Comparison of ENCODE assay signal across 12 cellular contexts in genomic region chr9:75979362-75979761, GRCh38.
DNase-seq lines count a peak whose midpoint lies in the region; ATAC-seq and TF ChIP-seq lines count a peak whose summit lies in the region.
"Had no signal": no experiment of that assay in that cellular context is flagged by ENCODE, and none has a peak within 500 bp of the region (broad histone marks: within the 10 kb centered on the region; RNA-seq: fewer than 3 reads in every experiment).

No MANE protein-coding gene starts in this region.

- CTCF ChIA-PET in IMR-90 (lab: Yijun Ruan, JAX): interaction anchor here (0.6 to 1.1 kb wide), 4 partner anchors 19 to 325 kb away, joined by 3 to 5 read pairs (median 3); no protein-coding TSS in a partner anchor
- CTCF ChIA-PET in activated CD8-positive, alpha-beta memory T cell treated with anti-CD3 and anti-CD28 coated beads, Interleukin-2, amount 10 ng/mL, durations not matched to agents 7 days and 5 days (lab: Charles Lee): interaction anchor here (2.0 kb wide), 1 partner anchor 11 kb away, joined by 4 read pairs; no protein-coding TSS in a partner anchor
- CTCF ChIA-PET in CD4-positive, alpha-beta T cell (lab: Charles Lee): no interaction called here

- TF ChIP-seq RAD21 in IMR-90 (IDR thresholded peaks at IDR 0.05; ENCODE audit: low read length): peak; percentile 31; the same call in 1 of the 2 replicates

- no TSS peak for BruUV-seq in IMR-90 (replicated peaks; lab: Mats Ljungman, UMichigan)

- H3K27ac Mint-ChIP-seq in activated CD8-positive, alpha-beta memory T cell treated with anti-CD3 and anti-CD28 coated beads, Interleukin-2, amount 10 ng/mL, durations not matched to agents 7 days and 5 days: no peak overlapping the region
- no peak overlapping the region for H3K27ac Mint-ChIP-seq in CD4-positive, alpha-beta T cell
- H3K27ac Mint-ChIP-seq: activated CD4-positive, alpha-beta memory T cell treated with anti-CD3 and anti-CD28 coated beads for 36 hours had no signal

- no peak overlapping the region for H4K8ac ChIP-seq in IMR-90 (ENCODE audit: low read depth in 2 of 2, low read length in 2 of 2)
- no peak overlapping the region for H4K8ac ChIP-seq in mesenchymal stem cell (ENCODE audit: low read length)

- TF ChIP-seq CTCF in IMR-90 (conservative IDR thresholded peaks at IDR 0.05; ENCODE audit: low read depth, low read length): peak; percentile 23; the same call in 1 of the 2 replicates
- no peak for TF ChIP-seq CTCF in spleen (IDR thresholded peaks at IDR 0.05 in 8 of 11, conservative IDR thresholded peaks at IDR 0.05 in 3 of 11)
- TF ChIP-seq CTCF in CD4-positive, alpha-beta T cell (IDR thresholded peaks at IDR 0.05): no peak

- WGBS in IMR-90 (ENCODE audit: extremely low coverage in 2 of 2, insufficient read length in 1 of 2), 2 experiments: 40% methylated on average over 2 of the region's 4 CpGs; no CpG with 5 or more reads in 1 of the 2 experiments
- 48% methylated on average over 4 of the region's 4 CpGs for WGBS in mesenchymal stem cell
- 56 to 70% (median 65%) methylated on average over 4 of the region's 4 CpGs for WGBS in spleen, 5 donors

- H3K79me1 ChIP-seq in IMR-90 (ENCODE audit: low read depth in 1 of 2, low read length in 2 of 2) (no peaks in the 10 kb centered on the region), mesenchymal stem cell (replicated peaks; ENCODE audit: low read length, poor library complexity, severe bottlenecking) (no peaks in the 10 kb centered on the region)

- H2BK5ac ChIP-seq in IMR-90 (ENCODE audit: low read depth, low read length, poor library complexity, severe bottlenecking) (no peak overlapping the region), mesenchymal stem cell (ENCODE audit: low read depth, low read length, poor library complexity, severe bottlenecking) (no peak overlapping the region)

- no peak overlapping the region for H2BK120ac ChIP-seq in IMR-90 (ENCODE audit: low read depth, low read length)
- no peak overlapping the region for H2BK120ac ChIP-seq in mesenchymal stem cell (ENCODE audit: low read depth, low read length)

- POLR2A ChIA-PET in IMR-90 (lab: Charles Lee; ENCODE audit: unreplicated experiment): no interaction called here
- POLR2A ChIA-PET in CD4-positive, alpha-beta T cell (lab: Charles Lee): interaction anchor here (1.1 to 1.8 kb wide), 3 partner anchors 19 to 415 kb away, joined by 4 to 5 read pairs (median 5); partner anchors contain the start of genes PCSK5 and RFK

- no peak overlapping the region for H3K23ac ChIP-seq in IMR-90 (ENCODE audit: low read depth, low read length)
- H3K23ac ChIP-seq in mesenchymal stem cell (ENCODE audit: low read length in 2 of 2): no peak overlapping the region

- H3K18ac ChIP-seq in IMR-90 (ENCODE audit: low read depth, low read length) (no peak overlapping the region), mesenchymal stem cell (ENCODE audit: low read depth in 1 of 2, low read length in 2 of 2) (no peak overlapping the region)

- no peak overlapping the region for H4K5ac ChIP-seq in IMR-90 (ENCODE audit: low read depth, low read length)

- dilution Hi-C loops in IMR-90 (cut with HindIII; ENCODE audit: low sequenced_read_pairs, unreplicated experiment): no loop called here

- no peak for TF ChIP-seq POLR2A in IMR-90 (IDR thresholded peaks at IDR 0.05; ENCODE audit: low read depth, low read length)
- no peak for TF ChIP-seq POLR2A in spleen (IDR thresholded peaks at IDR 0.05)

- H2BK20ac ChIP-seq in IMR-90 (ENCODE audit: low read depth, low read length): no peak overlapping the region

- no peak overlapping the region for H3K4me2 ChIP-seq in IMR-90 (ENCODE audit: low read depth, low read length)
- H3K4me2 ChIP-seq in mesenchymal stem cell (ENCODE audit: low read length, poor library complexity, severe bottlenecking): no peak overlapping the region

- H3K4me1 ChIP-seq in IMR-90 (ENCODE audit: control insufficient read depth, insufficient read depth, low read length): peaks cover 5% of the 10 kb centered on the region; the same call in 1 of the 2 replicates
- no peaks in the 10 kb centered on the region for H3K4me1 ChIP-seq in mesenchymal stem cell (ENCODE audit: control insufficient read depth, insufficient read depth, low read depth, low read length)
- no peaks in the 10 kb centered on the region for H3K4me1 ChIP-seq in spleen
- H3K4me1 ChIP-seq: upper lobe of left lung had no signal

- H3K27me3 ChIP-seq in IMR-90 (ENCODE audit: control insufficient read depth, insufficient read depth, low read length) (no peaks in the 10 kb centered on the region), mesenchymal stem cell (ENCODE audit: control insufficient read depth in 1 of 2, insufficient read depth in 1 of 2, low read length in 2 of 2) (no peaks in the 10 kb centered on the region), spleen (replicated peaks in 1 of 7) (no peaks in the 10 kb centered on the region)
- no peaks in the 10 kb centered on the region for H3K27me3 ChIP-seq in CD4-positive, alpha-beta T cell (ENCODE audit: control insufficient read depth, insufficient read depth, low read length)
- H3K27me3 ChIP-seq: upper lobe of left lung had no signal

- no peak overlapping the region for H2AK9ac ChIP-seq in IMR-90 (replicated peaks; ENCODE audit: low read depth, low read length, poor library complexity)

- no peaks in the 10 kb centered on the region for H4K20me1 ChIP-seq in IMR-90 (ENCODE audit: insufficient read depth, low read length)

- H2AFZ ChIP-seq in IMR-90 (replicated peaks; ENCODE audit: low read length, poor library complexity): no peak overlapping the region
- no peak overlapping the region for H2AFZ ChIP-seq in mesenchymal stem cell (ENCODE audit: low read depth, low read length)

- intact Hi-C loops in IMR-90 (cut with micrococcal nuclease): loop anchor here (2.0 kb wide), 1 partner anchor 323 kb away; no protein-coding TSS in a partner anchor
- intact Hi-C loops in spleen (cut with DNase I; ENCODE audit: low total_unique reads): no loop called here
- intact Hi-C loops in CD4-positive, alpha-beta T cell (cut with DNase I, micrococcal nuclease): no loop called here

- H3K9ac ChIP-seq in IMR-90 (ENCODE audit: low read depth, low read length) (no peak overlapping the region), mesenchymal stem cell (ENCODE audit: low read length) (no peak overlapping the region)

- peak; percentile 61; the same call in 1 of the 2 replicates for ATAC-seq in IMR-90 (ENCODE audit: low read depth)
- ATAC-seq in activated CD8-positive, alpha-beta memory T cell treated with anti-CD3 and anti-CD28 coated beads, Interleukin-2, amount 10 ng/mL, durations not matched to agents 7 days and 5 days: no peak
- ATAC-seq in CD4-positive, alpha-beta T cell (ENCODE audit: poor library complexity): no peak

- in situ Hi-C loops in IMR-90 (cut with MboI; ENCODE audit: low sequenced_read_pairs): no loop called here

- H3K27ac ChIP-seq in IMR-90 (ENCODE audit: insufficient read depth, low read length) (no peak overlapping the region), mesenchymal stem cell (ENCODE audit: low read length, poor library complexity, severe bottlenecking) (no peak overlapping the region), spleen (no peak overlapping the region)
- H3K27ac ChIP-seq in CD4-positive, alpha-beta T cell (ENCODE audit: low read depth, low read length): no peak overlapping the region
- H3K27ac ChIP-seq: upper lobe of left lung had no signal

- no peaks in the 10 kb centered on the region for H3K27me3 Mint-ChIP-seq in activated CD8-positive, alpha-beta memory T cell treated with anti-CD3 and anti-CD28 coated beads, Interleukin-2, amount 10 ng/mL, durations not matched to agents 7 days and 5 days
- no peaks in the 10 kb centered on the region for H3K27me3 Mint-ChIP-seq in CD4-positive, alpha-beta T cell
- H3K27me3 Mint-ChIP-seq: activated CD4-positive, alpha-beta memory T cell treated with anti-CD3 and anti-CD28 coated beads for 36 hours had no signal

- H3K36me3 ChIP-seq in IMR-90 (ENCODE audit: control insufficient read depth, insufficient read depth, low read length) (no peaks in the 10 kb centered on the region), mesenchymal stem cell (ENCODE audit: control insufficient read depth in 1 of 2, insufficient read depth in 2 of 2, low read depth in 1 of 2, low read length in 2 of 2) (no peaks in the 10 kb centered on the region), spleen (no peaks in the 10 kb centered on the region)
- H3K36me3 ChIP-seq: upper lobe of left lung had no signal

- H4K91ac ChIP-seq in IMR-90 (ENCODE audit: insufficient read depth, low read depth, low read length): no peak overlapping the region
- no peak overlapping the region for H4K91ac ChIP-seq in mesenchymal stem cell (ENCODE audit: low read length)

- no peak overlapping the region for H3K56ac ChIP-seq in IMR-90 (ENCODE audit: extremely low read depth, insufficient read depth, low read length)

- H3K4me3 Mint-ChIP-seq in activated CD8-positive, alpha-beta memory T cell treated with anti-CD3 and anti-CD28 coated beads, Interleukin-2, amount 10 ng/mL, durations not matched to agents 7 days and 5 days: no peak overlapping the region
- no peak overlapping the region for H3K4me3 Mint-ChIP-seq in CD4-positive, alpha-beta T cell
- H3K4me3 Mint-ChIP-seq: activated CD4-positive, alpha-beta memory T cell treated with anti-CD3 and anti-CD28 coated beads for 36 hours had no signal

- H3K4me3 ChIP-seq in IMR-90 (ENCODE audit: insufficient read depth, low read depth, low read length): no peak overlapping the region
- no peak overlapping the region for H3K4me3 ChIP-seq in mesenchymal stem cell (ENCODE audit: insufficient read depth in 1 of 2, low read depth in 1 of 2, low read length in 2 of 2)
- H3K4me3 ChIP-seq in spleen: no peak overlapping the region
- H3K4me3 ChIP-seq: upper lobe of left lung had no signal

- no peaks in the 10 kb centered on the region for H3K4me1 Mint-ChIP-seq in activated CD8-positive, alpha-beta memory T cell treated with anti-CD3 and anti-CD28 coated beads, Interleukin-2, amount 10 ng/mL, durations not matched to agents 7 days and 5 days
- peaks cover 64% of the 10 kb centered on the region for H3K4me1 Mint-ChIP-seq in CD4-positive, alpha-beta T cell (ENCODE audit: low read depth)

- H2BK15ac ChIP-seq in IMR-90 (ENCODE audit: low read depth, low read length): no peak overlapping the region
- H2BK15ac ChIP-seq in mesenchymal stem cell (ENCODE audit: low read depth, poor library complexity, severe bottlenecking): no peak overlapping the region

- no peaks in the 10 kb centered on the region for H3K9me1 ChIP-seq in IMR-90 (ENCODE audit: insufficient read depth, low read length)

- no peaks in the 10 kb centered on the region for H3K9me3 Mint-ChIP-seq in activated CD8-positive, alpha-beta memory T cell treated with anti-CD3 and anti-CD28 coated beads, Interleukin-2, amount 10 ng/mL, durations not matched to agents 7 days and 5 days (ENCODE audit: low read depth)
- H3K9me3 Mint-ChIP-seq in CD4-positive, alpha-beta T cell: no peaks in the 10 kb centered on the region
- H3K9me3 Mint-ChIP-seq: activated CD4-positive, alpha-beta memory T cell treated with anti-CD3 and anti-CD28 coated beads for 36 hours had no signal

- DNase-seq in DMS 273 (lab: John Stamatoyannopoulos, UW; ENCODE audit: unreplicated experiment) (peak; percentile 4), DMS 273 treated with DMSO at 0.1 percent for 48 hours (lab: John Stamatoyannopoulos, UW) (no peak), IMR-90 (peak; percentile 13), amniotic epithelial cell (ENCODE audit: low read depth) (peak; percentile 24), mesenchymal stem cell (peak; percentile 41), spleen (no peak)
- DNase-seq in activated CD8-positive, alpha-beta memory T cell treated with anti-CD3 and anti-CD28 coated beads, Interleukin-2, amount 10 ng/mL, durations not matched to agents 7 days and 5 days: no peak
- no peak for DNase-seq in CD4-positive, alpha-beta T cell
- DNase-seq: 8988T; activated CD4-positive, alpha-beta memory T cell treated with anti-CD3 and anti-CD28 coated beads for 36 hours; cerebellar nuclear complex; upper lobe of left lung had no signal

- H3K9me3 ChIP-seq in IMR-90 (ENCODE audit: control insufficient read depth, insufficient read depth, low read length) (no peaks in the 10 kb centered on the region), mesenchymal stem cell (ENCODE audit: control insufficient read depth, low read length) (no peaks in the 10 kb centered on the region), spleen (no peaks in the 10 kb centered on the region)
- no peaks in the 10 kb centered on the region for H3K9me3 ChIP-seq in CD4-positive, alpha-beta T cell (ENCODE audit: control insufficient read depth, low read length)
- H3K9me3 ChIP-seq: upper lobe of left lung had no signal

- H2AK5ac ChIP-seq in IMR-90 (ENCODE audit: low read depth, low read length) (no peak overlapping the region), mesenchymal stem cell (ENCODE audit: low read length, severe bottlenecking) (no peak overlapping the region)

- H3K4ac ChIP-seq in IMR-90 (ENCODE audit: low read depth, low read length) (no peak overlapping the region), mesenchymal stem cell (ENCODE audit: low read depth in 1 of 2, low read length in 2 of 2) (no peak overlapping the region)

- no peak overlapping the region for H3K14ac ChIP-seq in IMR-90 (replicated peaks; ENCODE audit: low read depth, low read length)
- no peak overlapping the region for H3K14ac ChIP-seq in mesenchymal stem cell (ENCODE audit: low read length in 2 of 2)

- no peaks in the 10 kb centered on the region for H3K36me3 Mint-ChIP-seq in activated CD8-positive, alpha-beta memory T cell treated with anti-CD3 and anti-CD28 coated beads, Interleukin-2, amount 10 ng/mL, durations not matched to agents 7 days and 5 days
- no peaks in the 10 kb centered on the region for H3K36me3 Mint-ChIP-seq in CD4-positive, alpha-beta T cell (ENCODE audit: low read depth)
- H3K36me3 Mint-ChIP-seq: activated CD4-positive, alpha-beta memory T cell treated with anti-CD3 and anti-CD28 coated beads for 36 hours had no signal

- H2BK12ac ChIP-seq in mesenchymal stem cell (ENCODE audit: low read length in 2 of 2): no peak overlapping the region

Comparison
In these comparisons a context has a peak if more than half of its experiments do, and no peak if none do; other contexts are left out.
1. DNase-seq: peak in DMS 273 (single experiment), IMR-90 (single experiment), amniotic epithelial cell (single experiment) and mesenchymal stem cell (single experiment); none in DMS 273 treated with DMSO at 0.1 percent for 48 hours (single experiment), spleen (single experiment), activated CD8-positive, alpha-beta memory T cell treated with anti-CD3 and anti-CD28 coated beads, Interleukin-2, amount 10 ng/mL, durations not matched to agents 7 days and 5 days (single experiment) and CD4-positive, alpha-beta T cell (0 of 10).